11 cellular contexts compared by ENCODE assay signal in the genomic region with DNA sequence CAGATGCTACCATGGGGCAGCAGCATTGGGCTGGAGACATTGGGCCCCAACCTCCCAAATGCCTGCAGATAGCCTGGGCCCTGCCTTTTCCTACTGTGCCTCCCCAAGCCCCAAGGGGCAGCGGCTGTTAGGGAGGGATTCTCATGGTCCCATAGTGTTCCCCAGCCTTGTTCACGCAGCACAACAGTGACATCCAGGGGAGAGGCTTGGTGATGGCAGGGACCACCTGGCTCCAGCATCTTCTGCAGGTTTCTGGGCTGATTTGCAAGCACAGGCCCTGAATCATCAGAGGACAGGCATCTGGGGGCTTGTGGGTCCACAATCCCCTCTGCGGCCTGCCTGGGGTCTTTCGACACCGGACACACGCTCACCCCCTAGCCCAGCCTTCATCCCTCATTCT.
A peak's percentile ranks its signal among the peaks of the same experiment; 100 is the strongest.
DNase-seq lines count a peak whose midpoint lies in the region; ATAC-seq and TF ChIP-seq lines count a peak whose summit lies in the region.
"Had no signal": no experiment of that assay in that cellular context is flagged by ENCODE, and none has a peak within 500 bp of the region (broad histone marks: within the 10 kb centered on the region; RNA-seq: fewer than 3 reads in every experiment).

No MANE protein-coding gene starts in this region.

- H3K27ac Mint-ChIP-seq in neural crest cell (ENCODE audit: unreplicated experiment), result no peak overlapping the region
- H3K27ac Mint-ChIP-seq in activated CD4-positive, alpha-beta T cell treated with anti-CD3 and anti-CD28 coated beads, Interleukin-2, amount 10 ng/mL, durations not matched to agents 7 days and 5 days, result no peak overlapping the region

- peaks cover 18% of the 10 kb centered on the region for H3K4me1 Mint-ChIP-seq in neural crest cell
- peaks cover 7% of the 10 kb centered on the region for H3K4me1 Mint-ChIP-seq in activated CD4-positive, alpha-beta T cell treated with anti-CD3 and anti-CD28 coated beads, Interleukin-2, amount 10 ng/mL, durations not matched to agents 7 days and 5 days
- H3K4me1 Mint-ChIP-seq: central memory CD8-positive, alpha-beta T cell had no signal

- H3K9me3 Mint-ChIP-seq in neural crest cell, result no peaks in the 10 kb centered on the region
- no peaks in the 10 kb centered on the region for H3K9me3 Mint-ChIP-seq in activated CD4-positive, alpha-beta T cell treated with anti-CD3 and anti-CD28 coated beads, Interleukin-2, amount 10 ng/mL, durations not matched to agents 7 days and 5 days
- H3K9me3 Mint-ChIP-seq: central memory CD8-positive, alpha-beta T cell had no signal

- H3K27me3 Mint-ChIP-seq in neural crest cell (ENCODE audit: low read depth), result no peaks in the 10 kb centered on the region
- H3K27me3 Mint-ChIP-seq in activated CD4-positive, alpha-beta T cell treated with anti-CD3 and anti-CD28 coated beads, Interleukin-2, amount 10 ng/mL, durations not matched to agents 7 days and 5 days, result no peaks in the 10 kb centered on the region

- TF ChIP-seq CTCF in GM12872 (IDR thresholded peaks at IDR 0.05; ENCODE audit: insufficient read depth, low read depth, low read length) (peak; percentile 23; the same call in 1 of the 3 replicates), LNCaP clone FGC (IDR thresholded peaks at IDR 0.05; ENCODE audit: control insufficient read depth, extremely low read depth, insufficient read depth) (peak; percentile 38), neural crest cell (conservative IDR thresholded peaks at IDR 0.05) (peak; percentile 52)

- no peak overlapping the region for H3K4me3 Mint-ChIP-seq in neural crest cell
- H3K4me3 Mint-ChIP-seq in activated CD4-positive, alpha-beta T cell treated with anti-CD3 and anti-CD28 coated beads, Interleukin-2, amount 10 ng/mL, durations not matched to agents 7 days and 5 days, result no peak overlapping the region
- H3K4me3 Mint-ChIP-seq: central memory CD8-positive, alpha-beta T cell had no signal

- CTCF ChIA-PET in activated CD4-positive, alpha-beta T cell treated with anti-CD3 and anti-CD28 coated beads, Interleukin-2, amount 10 ng/mL, durations not matched to agents 7 days and 5 days (lab: Charles Lee), result no interaction called here

- DNase-seq in LNCaP clone FGC (ENCODE audit: low read depth), result no peak
- peak; percentile 60 for DNase-seq in ecto neural progenitor cell (ENCODE audit: low spot score)
- peak; percentile 22 for DNase-seq in neural crest cell (ENCODE audit: low read depth, low spot score)
- DNase-seq in COLO668 (lab: John Stamatoyannopoulos, UW; ENCODE audit: unreplicated experiment), result no peak
- no peak for DNase-seq in activated CD4-positive, alpha-beta T cell treated with anti-CD3 and anti-CD28 coated beads, Interleukin-2, amount 10 ng/mL, durations not matched to agents 7 days and 5 days
- DNase-seq: activated CD4-positive, alpha-beta T cell treated with anti-CD3 and anti-CD28 coated beads, Interleukin-2, amount 50 U/mL, for 48 hours had no signal

- POLR2A ChIA-PET in activated CD4-positive, alpha-beta T cell treated with anti-CD3 and anti-CD28 coated beads, Interleukin-2, amount 10 ng/mL, durations not matched to agents 7 days and 5 days (lab: Charles Lee), result interaction anchor here (0.6 kb wide), 1 partner anchor 406 kb away, joined by 5 read pairs; no protein-coding TSS in a partner anchor

- no peak overlapping the region for H3K4me3 ChIP-seq in LNCaP clone FGC (ENCODE audit: low read depth, low read length)
- H3K4me3 ChIP-seq: PC-9, tibial nerve had no signal

- no peak for ATAC-seq in GM18498 (IDR thresholded peaks at IDR 0.05; ENCODE audit: unreplicated experiment)

- no peaks in the 10 kb centered on the region for H3K36me3 Mint-ChIP-seq in neural crest cell (ENCODE audit: low read depth)
- no peaks in the 10 kb centered on the region for H3K36me3 Mint-ChIP-seq in activated CD4-positive, alpha-beta T cell treated with anti-CD3 and anti-CD28 coated beads, Interleukin-2, amount 10 ng/mL, durations not matched to agents 7 days and 5 days (ENCODE audit: low read depth)

Comparison
In these comparisons a context has a peak if more than half of its experiments do, and no peak if none do; other contexts are left out.
1. DNase-seq: peak in ecto neural progenitor cell (single experiment) and neural crest cell (single experiment); none in LNCaP clone FGC (single experiment), COLO668 (single experiment) and activated CD4-positive, alpha-beta T cell treated with anti-CD3 and anti-CD28 coated beads, Interleukin-2, amount 10 ng/mL, durations not matched to agents 7 days and 5 days (single experiment).
2. Peak in every context shown above with its lines, with median percentiles within 50 percentile points of each other: CTCF ChIP-seq.